Comparison of ENCODE assay signal across 10 cellular contexts in the genomic region with DNA sequence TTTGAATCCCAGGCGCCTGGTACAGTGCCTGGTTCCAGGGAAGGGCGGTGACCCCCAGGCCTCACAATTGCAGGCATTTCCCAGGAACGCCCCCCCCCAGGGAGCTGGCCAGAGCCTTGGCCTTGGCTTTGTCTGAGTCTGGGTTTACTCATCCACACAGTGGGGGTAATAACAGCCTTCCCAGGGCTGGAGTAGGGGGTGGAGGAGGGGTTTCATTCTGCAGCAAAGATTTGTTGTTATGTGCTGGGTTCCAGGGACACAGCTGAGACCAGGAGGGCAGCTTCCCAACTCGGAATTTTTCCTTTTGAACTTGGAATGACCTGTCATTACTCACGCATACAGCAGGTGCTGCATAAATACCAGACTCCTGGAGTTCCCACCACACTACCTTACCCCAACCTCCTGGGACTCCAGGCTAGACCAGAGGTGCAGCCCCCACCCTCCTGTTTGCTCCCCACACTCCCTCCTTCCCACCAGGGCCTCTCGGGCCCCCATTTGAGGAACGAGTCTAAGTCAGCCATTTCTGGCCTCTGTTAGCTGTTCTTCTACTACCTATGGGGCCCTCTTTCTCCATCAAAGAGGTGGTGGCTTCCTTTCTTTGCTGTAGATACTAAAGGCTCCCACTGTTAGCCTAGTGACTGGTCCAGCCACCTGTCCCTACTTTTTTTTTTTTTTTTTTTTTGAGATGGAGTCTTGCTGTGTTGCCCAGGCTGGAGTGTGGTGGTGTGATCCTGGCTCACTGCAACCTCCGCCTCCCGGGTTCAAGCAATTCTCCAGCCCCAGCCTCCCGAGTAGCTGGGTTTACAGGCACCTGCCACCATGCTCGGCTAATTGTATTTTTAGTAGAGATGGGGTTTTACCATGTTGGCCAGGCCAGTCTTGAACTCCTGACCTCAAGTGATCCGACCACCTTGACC. TPM values are rescaled to one million over a fixed set of nuclear protein-coding genes. Genes with fewer than 3 reads are reported as not detected.
A peak's percentile ranks its signal among the peaks of the same experiment; 100 is the strongest.
DNase-seq lines count a peak whose midpoint lies in the region; TF ChIP-seq lines count a peak whose summit lies in the region.
"Had no signal": no experiment of that assay in that cellular context is flagged by ENCODE, and none has a peak within 500 bp of the region (broad histone marks: within the 10 kb centered on the region; RNA-seq: fewer than 3 reads in every experiment).

No MANE protein-coding gene starts in this region.

- peak overlapping the region; percentile 52 for H3K4me3 Mint-ChIP-seq in osteocyte (ENCODE audit: unreplicated experiment)

- no peaks in the 10 kb centered on the region for H3K79me2 ChIP-seq in SK-N-SH (ENCODE audit: insufficient read depth)

- H3K27ac ChIP-seq in esophagus squamous epithelium (peak overlapping the region in 3 of 4 donors; percentile 58 to 86 (median 86)), SK-N-SH (ENCODE audit: low read depth in 2 of 2, low read length in 1 of 2) (no peak overlapping the region)

- H3K4me3 ChIP-seq in esophagus squamous epithelium = no peak overlapping the region
- no peak overlapping the region for H3K4me3 ChIP-seq in SK-N-SH (ENCODE audit: low read depth in 2 of 2, low read length in 1 of 2)

- H3K4me2 ChIP-seq in SK-N-SH = no peak overlapping the region

- peak overlapping the region; percentile 76 for H3K27ac Mint-ChIP-seq in osteocyte (ENCODE audit: unreplicated experiment)

- H3K27me3 Mint-ChIP-seq in osteocyte (ENCODE audit: unreplicated experiment) = no peaks in the 10 kb centered on the region

- peaks cover 39% of the 10 kb centered on the region for H3K4me1 Mint-ChIP-seq in osteocyte (ENCODE audit: unreplicated experiment)

- peaks cover 2% of the 10 kb centered on the region for H3K36me3 Mint-ChIP-seq in osteocyte (ENCODE audit: unreplicated experiment)

- H3K9me3 ChIP-seq in esophagus squamous epithelium (no peaks in the 10 kb centered on the region), SK-N-SH (no peaks in the 10 kb centered on the region)

- TF ChIP-seq RAD21 in SK-N-SH (IDR thresholded peaks at IDR 0.05; ENCODE audit: low read length) = no peak

- no peak for TF ChIP-seq POLR2A in esophagus squamous epithelium (IDR thresholded peaks at IDR 0.05)

- no peaks in the 10 kb centered on the region for H3K9me2 ChIP-seq in SK-N-SH

- H4K20me1 ChIP-seq in SK-N-SH (ENCODE audit: insufficient read depth) = no peaks in the 10 kb centered on the region

- POLR2A ChIA-PET in SK-N-SH (lab: Yijun Ruan, JAX) = no interaction called here

- peaks cover 17 to 49% (median 19%) of the 10 kb centered on the region in 3 donors for H3K4me1 ChIP-seq in esophagus squamous epithelium
- peaks cover 0 to 5% of the 10 kb centered on the region in 2 experiments; a peak in 2 of 4 replicates for H3K4me1 ChIP-seq in SK-N-SH (ENCODE audit: control insufficient read depth in 1 of 2, insufficient read depth in 2 of 2, low read depth in 1 of 2, low read length in 1 of 2)

- H3K9me3 Mint-ChIP-seq in osteocyte (ENCODE audit: unreplicated experiment) = no peaks in the 10 kb centered on the region

- peaks cover 0 to 28% (median 0%) of the 10 kb centered on the region in 4 donors for H3K27me3 ChIP-seq in esophagus squamous epithelium
- H3K27me3 ChIP-seq in SK-N-SH (ENCODE audit: insufficient read depth) = peaks cover 12% of the 10 kb centered on the region; the same call in 1 of the 2 replicates

- 21 to 37% methylated on average over 6 to 7 of the region's 12 CpGs for WGBS in esophagus squamous epithelium, 2 donors
- WGBS in SK-N-SH (ENCODE audit: low lambda C conversion rate) = 60% methylated on average over 11 of the region's 12 CpGs

- no peaks in the 10 kb centered on the region for H3K36me3 ChIP-seq in esophagus squamous epithelium
- H3K36me3 ChIP-seq in SK-N-SH (replicated peaks in 1 of 2; ENCODE audit: control insufficient read depth in 1 of 2, insufficient read depth in 2 of 2, low read length in 1 of 2) = no peaks in the 10 kb centered on the region

- intact Hi-C loops in esophagus squamous epithelium (cut with DNase I) = no loop called here

- no peak for TF ChIP-seq EP300 in SK-N-SH (IDR thresholded peaks at IDR 0.05; ENCODE audit: borderline replicate concordance in 1 of 2, low read depth in 1 of 2, low read length in 1 of 2)

- no peak for TF ChIP-seq CTCF in esophagus squamous epithelium (IDR thresholded peaks at IDR 0.05)
- no peak for TF ChIP-seq CTCF in osteocyte (IDR thresholded peaks at IDR 0.05)
- no peak for TF ChIP-seq CTCF in SK-N-SH (IDR thresholded peaks at IDR 0.05)

- CTCF ChIA-PET in SK-N-SH (lab: Yijun Ruan, JAX) = interaction anchor here (1.2 to 13.7 kb wide), 2 partner anchors 32 to 43 kb away, joined by 3 to 112 read pairs; a partner anchor contains a TSS

- H3F3A ChIP-seq in SK-N-SH (replicated peaks; ENCODE audit: insufficient read depth) = no peaks in the 10 kb centered on the region

- no peak overlapping the region for H2AFZ ChIP-seq in SK-N-SH (ENCODE audit: low read depth)

- DNase-seq in EL (peak; percentile 40), NCI-H2227 treated with DMSO at 0.1 percent for 48 hours (lab: John Stamatoyannopoulos, UW) (peak; percentile 33), esophagus squamous epithelium (lab: John Stamatoyannopoulos, UW) (no peak), osteocyte (ENCODE audit: extremely low spot score, unreplicated experiment) (no peak), NCI-H524 (lab: John Stamatoyannopoulos, UW) (no peak), NCI-H2081 treated with DMSO at 0.1 percent for 48 hours (lab: John Stamatoyannopoulos, UW) (no peak), NCI-H1048 (lab: John Stamatoyannopoulos, UW) (no peak), SK-N-SH (no peak)
- DNase-seq: activated naive CD4-positive, alpha-beta T cell treated with Interleukin-2 at 50 U/mL for 16 hours had no signal

- no peak overlapping the region for H3K9ac ChIP-seq in SK-N-SH

TF ChIP-seq in SK-N-SH, 30 proteins besides CTCF, POLR2A, EP300 and RAD21 (continues in another document):
- no peak for TF ChIP-seq RXRA (IDR thresholded peaks at IDR 0.05; ENCODE audit: borderline replicate concordance, low read depth)
- TF ChIP-seq FOXJ3 (CRISPR knock-in tag; IDR thresholded peaks at IDR 0.05) = no peak
- TF ChIP-seq, protein P1, sequence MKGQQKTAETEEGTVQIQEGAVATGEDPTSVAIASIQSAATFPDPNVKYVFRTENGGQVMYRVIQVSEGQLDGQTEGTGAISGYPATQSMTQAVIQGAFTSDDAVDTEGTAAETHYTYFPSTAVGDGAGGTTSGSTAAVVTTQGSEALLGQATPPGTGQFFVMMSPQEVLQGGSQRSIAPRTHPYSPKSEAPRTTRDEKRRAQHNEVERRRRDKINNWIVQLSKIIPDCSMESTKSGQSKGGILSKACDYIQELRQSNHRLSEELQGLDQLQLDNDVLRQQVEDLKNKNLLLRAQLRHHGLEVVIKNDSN (IDR thresholded peaks at IDR 0.05; ENCODE audit: borderline replicate concordance, low read depth) = no peak
- no peak for TF ChIP-seq GABPA (IDR thresholded peaks at IDR 0.05; ENCODE audit: low read depth)
- no peak for TF ChIP-seq RCOR1 (IDR thresholded peaks at IDR 0.05; ENCODE audit: low read length)
- no peak for TF ChIP-seq GATA2 (CRISPR knock-in tag; IDR thresholded peaks at IDR 0.05)
- TF ChIP-seq JUND (IDR thresholded peaks at IDR 0.05) = no peak
- TF ChIP-seq, protein P2, sequence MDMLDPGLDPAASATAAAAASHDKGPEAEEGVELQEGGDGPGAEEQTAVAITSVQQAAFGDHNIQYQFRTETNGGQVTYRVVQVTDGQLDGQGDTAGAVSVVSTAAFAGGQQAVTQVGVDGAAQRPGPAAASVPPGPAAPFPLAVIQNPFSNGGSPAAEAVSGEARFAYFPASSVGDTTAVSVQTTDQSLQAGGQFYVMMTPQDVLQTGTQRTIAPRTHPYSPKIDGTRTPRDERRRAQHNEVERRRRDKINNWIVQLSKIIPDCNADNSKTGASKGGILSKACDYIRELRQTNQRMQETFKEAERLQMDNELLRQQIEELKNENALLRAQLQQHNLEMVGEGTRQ (IDR thresholded peaks at IDR 0.05; ENCODE audit: borderline replicate concordance, low read depth, low read length) = no peak
- no peak for TF ChIP-seq FOXM1 (IDR thresholded peaks at IDR 0.05; ENCODE audit: low read depth)
- no peak for TF ChIP-seq ELF1 (IDR thresholded peaks at IDR 0.05)
- TF ChIP-seq, protein P3, sequence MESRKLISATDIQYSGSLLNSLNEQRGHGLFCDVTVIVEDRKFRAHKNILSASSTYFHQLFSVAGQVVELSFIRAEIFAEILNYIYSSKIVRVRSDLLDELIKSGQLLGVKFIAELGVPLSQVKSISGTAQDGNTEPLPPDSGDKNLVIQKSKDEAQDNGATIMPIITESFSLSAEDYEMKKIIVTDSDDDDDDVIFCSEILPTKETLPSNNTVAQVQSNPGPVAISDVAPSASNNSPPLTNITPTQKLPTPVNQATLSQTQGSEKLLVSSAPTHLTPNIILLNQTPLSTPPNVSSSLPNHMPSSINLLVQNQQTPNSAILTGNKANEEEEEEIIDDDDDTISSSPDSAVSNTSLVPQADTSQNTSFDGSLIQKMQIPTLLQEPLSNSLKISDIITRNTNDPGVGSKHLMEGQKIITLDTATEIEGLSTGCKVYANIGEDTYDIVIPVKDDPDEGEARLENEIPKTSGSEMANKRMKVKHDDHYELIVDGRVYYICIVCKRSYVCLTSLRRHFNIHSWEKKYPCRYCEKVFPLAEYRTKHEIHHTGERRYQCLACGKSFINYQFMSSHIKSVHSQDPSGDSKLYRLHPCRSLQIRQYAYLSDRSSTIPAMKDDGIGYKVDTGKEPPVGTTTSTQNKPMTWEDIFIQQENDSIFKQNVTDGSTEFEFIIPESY (IDR thresholded peaks at IDR 0.05; ENCODE audit: borderline replicate concordance, low read depth) = no peak
- no peak for TF ChIP-seq CHD2 (IDR thresholded peaks at IDR 0.05; ENCODE audit: low read length, partially characterized antibody)
- TF ChIP-seq MEF2A (IDR thresholded peaks at IDR 0.05; ENCODE audit: borderline replicate concordance, low read depth) = no peak

RNA-seq across cellular contexts. Expression of a gene that starts 1.6 kb away (rescaled TPM):
- total RNA-seq in esophagus squamous epithelium = 1 to 10 TPM; 2.0 to 8.8 (median 3.6) TPM
- 86.5 and 96.2 TPM in 2 replicates for total RNA-seq in osteocyte
- polyA plus RNA-seq in SK-N-SH (2012; rRNA removed) = 3.6 and 5.9 TPM in 2 replicates
- polyA plus RNA-seq in SK-N-SH (2012; cell fraction: cytosol; rRNA removed) = 0.84 and 1.7 TPM in 2 replicates
- polyA plus RNA-seq in SK-N-SH (2012; cell fraction: nucleus; rRNA removed) = 43.3 and 50.0 TPM in 2 replicates

RNA-seq across cellular contexts. Expression of a gene that starts 18.3 kb away (rescaled TPM):
- total RNA-seq in esophagus squamous epithelium (not detected), osteocyte (not detected in 2 replicates)
- polyA plus RNA-seq in SK-N-SH (2012; rRNA removed) = not detected in 2 replicates
- not detected in 2 replicates for polyA plus RNA-seq in SK-N-SH (2012; cell fraction: cytosol; rRNA removed)
- polyA plus RNA-seq in SK-N-SH (2012; cell fraction: nucleus; rRNA removed) = not detected in 2 replicates
- total RNA-seq: subcutaneous adipose tissue had no signal

RNA-seq across cellular contexts. Expression of a gene that starts 34.9 kb away (rescaled TPM):
- total RNA-seq in esophagus squamous epithelium = 10 to 100 TPM in 2 of 4 donors, 1 to 10 TPM in 2; 1.6 to 14.3 (median 8.5) TPM
- 0.31 and 0.43 TPM in 2 replicates for total RNA-seq in osteocyte
- 0.24 and 0.51 TPM in 2 replicates for polyA plus RNA-seq in SK-N-SH (2012; rRNA removed)
- polyA plus RNA-seq in SK-N-SH (2012; cell fraction: cytosol; rRNA removed) = 0.14 and 0.21 TPM in 2 replicates
- 0.45 and 0.69 TPM in 2 replicates for polyA plus RNA-seq in SK-N-SH (2012; cell fraction: nucleus; rRNA removed)

Comparison
In these comparisons a context has a peak if more than half of its experiments do, and no peak if none do; other contexts are left out.
1. DNase-seq: peak in EL (single experiment) and NCI-H2227 treated with DMSO at 0.1 percent for 48 hours (single experiment); none in esophagus squamous epithelium (single experiment), osteocyte (single experiment), NCI-H524 (0 of 2), NCI-H2081 treated with DMSO at 0.1 percent for 48 hours (single experiment), NCI-H1048 (single experiment) and SK-N-SH (single experiment).
2. H3K27ac ChIP-seq: peak in esophagus squamous epithelium (3 of 4); none in SK-N-SH (0 of 2).